In genomic region chr4:164876680-164877324, GRCh38 we compare ENCODE assay signal across 8 cellular contexts. TPM values are rescaled to one million over a fixed set of nuclear protein-coding genes. Genes with fewer than 3 reads are reported as not detected.
DNase-seq lines count a peak whose midpoint lies in the region; ATAC-seq and TF ChIP-seq lines count a peak whose summit lies in the region.

Gene APELA (plus strand): TSS chr4:164877178. CDS start chr4:164877332, 154 bp downstream.

- no peak within 1 kb of the TSS for H3K27ac Mint-ChIP-seq in MCF 10A (ENCODE audit: low read depth, unreplicated experiment)

- H3K4me1 Mint-ChIP-seq in MCF 10A (ENCODE audit: insufficient read depth, unreplicated experiment) = no peaks in the 10 kb centered on the region

- BruUV-seq in MCF 10A (replicated peaks; lab: Mats Ljungman, UMichigan) = no TSS peak

- intact Hi-C loops in MCF 10A (cut with micrococcal nuclease) = no loop called here

- TF ChIP-seq CTCF in MCF 10A (IDR thresholded peaks at IDR 0.05; ENCODE audit: unreplicated experiment) = no peak
- no peak for TF ChIP-seq CTCF in GM10266 (IDR thresholded peaks at IDR 0.05; ENCODE audit: control insufficient read depth, insufficient read depth, low read depth, missing control alignments)

- DNase-seq in GM19238 (ENCODE audit: insufficient read length, low spot score) (peak; percentile 35), NCI-H69 (lab: John Stamatoyannopoulos, UW) (peak; percentile 2), MCF 10A (ENCODE audit: unreplicated experiment) (no peak), GM10266 (ENCODE audit: extremely low spot score) (no peak), hepatic stellate cell (ENCODE audit: low spot score) (no peak)

- H3K36me3 Mint-ChIP-seq in MCF 10A (ENCODE audit: insufficient read depth, unreplicated experiment) = no peaks in the 10 kb centered on the region

- H3K4me3 Mint-ChIP-seq in MCF 10A (ENCODE audit: unreplicated experiment) = no peak within 1 kb of the TSS

- no peaks in the 10 kb centered on the region for H3K27me3 ChIP-seq in neuron (ENCODE audit: insufficient read depth, low read length)

- peak within 1 kb of the TSS; percentile 23 for H3K4me3 ChIP-seq in neuron (ENCODE audit: low read length)

- CTCF ChIA-PET in MCF 10A (lab: Yijun Ruan, JAX) = interaction anchor here (0.7 to 1.8 kb wide), 2 partner anchors 58 to 97 kb away, joined by 3 to 4 read pairs; no protein-coding TSS in a partner anchor

- peaks cover 9% of the 10 kb centered on the region for H3K4me1 ChIP-seq in neuron (ENCODE audit: insufficient read depth, low read length)

- H3K36me3 ChIP-seq in neuron (ENCODE audit: insufficient read depth, low read length) = no peaks in the 10 kb centered on the region

- no peaks in the 10 kb centered on the region for H3K9me3 ChIP-seq in neuron (ENCODE audit: low read length)

- H3K27me3 Mint-ChIP-seq in MCF 10A (ENCODE audit: insufficient read depth, unreplicated experiment) = no peaks in the 10 kb centered on the region

- peak within 1 kb of the TSS; percentile 70 for H2AFZ ChIP-seq in neuron (ENCODE audit: low read depth, low read length)

- peak; percentile 100 for ATAC-seq in HG02852 (IDR thresholded peaks at IDR 0.05; ENCODE audit: unreplicated experiment)
- ATAC-seq in activated CD4-positive, CD25-positive, alpha-beta regulatory T cell treated with anti-CD3 and anti-CD28 coated beads, Interleukin-2, amount 50 U/mL, for 24 hours = no peak

- no peaks in the 10 kb centered on the region for H3K9me3 Mint-ChIP-seq in MCF 10A (ENCODE audit: unreplicated experiment)

- POLR2A ChIA-PET in MCF 10A (lab: Yijun Ruan, JAX) = no interaction called here

RNA-seq across cellular contexts. Expression of gene APELA, which starts in this region (rescaled TPM):
- not detected in 2 replicates for total RNA-seq in MCF 10A (2022)

Comparison
In these comparisons a context has a peak if more than half of its experiments do, and no peak if none do; other contexts are left out.
1. DNase-seq: peak in GM19238 (single experiment) and NCI-H69 (single experiment); none in MCF 10A (single experiment), GM10266 (single experiment) and hepatic stellate cell (single experiment).